Comparison of ENCODE assay signal across 10 cellular contexts in genomic region chr9:120758544-120758943, GRCh38.
"Had no signal": no experiment of that assay in that cellular context is flagged by ENCODE, and none has a peak within 500 bp of the region (broad histone marks: within the 10 kb centered on the region; RNA-seq: fewer than 3 reads in every experiment).

No MANE protein-coding gene starts in this region.

- H3K9me3 ChIP-seq: pancreas had no signal

- H3K27ac Mint-ChIP-seq: nephron, type B pancreatic cell had no signal

- H3K9me3 Mint-ChIP-seq: nephron, type B pancreatic cell had no signal

- H3K4me1 ChIP-seq: pancreas had no signal

- H3K4me3 ChIP-seq: pancreas had no signal

- H3K27me3 Mint-ChIP-seq: type B pancreatic cell had no signal

- H3K4me1 Mint-ChIP-seq: nephron had no signal

- H3K27ac ChIP-seq: foreskin keratinocyte, pancreas had no signal

- DNase-seq: activated CD8-positive, alpha-beta memory T cell treated with anti-CD3 and anti-CD28 coated beads for 24 hours; activated effector memory CD4-positive, alpha-beta T cell treated with Interleukin-2 at 50 U/mL for 16 hours; foreskin keratinocyte; head of caudate nucleus; left colon; pancreas; substantia nigra had no signal

- H3K27me3 ChIP-seq: foreskin keratinocyte, pancreas had no signal

- H3K36me3 Mint-ChIP-seq: type B pancreatic cell had no signal

- H3K4me3 Mint-ChIP-seq: nephron, type B pancreatic cell had no signal

- ATAC-seq: activated CD4-positive, CD25-positive, alpha-beta regulatory T cell treated with anti-CD3 and anti-CD28 coated beads, Interleukin-2, amount 50 U/mL, for 24 hours; foreskin keratinocyte; left colon; pancreas had no signal
